1 cellular context compared by ENCODE assay signal in the genomic region with DNA sequence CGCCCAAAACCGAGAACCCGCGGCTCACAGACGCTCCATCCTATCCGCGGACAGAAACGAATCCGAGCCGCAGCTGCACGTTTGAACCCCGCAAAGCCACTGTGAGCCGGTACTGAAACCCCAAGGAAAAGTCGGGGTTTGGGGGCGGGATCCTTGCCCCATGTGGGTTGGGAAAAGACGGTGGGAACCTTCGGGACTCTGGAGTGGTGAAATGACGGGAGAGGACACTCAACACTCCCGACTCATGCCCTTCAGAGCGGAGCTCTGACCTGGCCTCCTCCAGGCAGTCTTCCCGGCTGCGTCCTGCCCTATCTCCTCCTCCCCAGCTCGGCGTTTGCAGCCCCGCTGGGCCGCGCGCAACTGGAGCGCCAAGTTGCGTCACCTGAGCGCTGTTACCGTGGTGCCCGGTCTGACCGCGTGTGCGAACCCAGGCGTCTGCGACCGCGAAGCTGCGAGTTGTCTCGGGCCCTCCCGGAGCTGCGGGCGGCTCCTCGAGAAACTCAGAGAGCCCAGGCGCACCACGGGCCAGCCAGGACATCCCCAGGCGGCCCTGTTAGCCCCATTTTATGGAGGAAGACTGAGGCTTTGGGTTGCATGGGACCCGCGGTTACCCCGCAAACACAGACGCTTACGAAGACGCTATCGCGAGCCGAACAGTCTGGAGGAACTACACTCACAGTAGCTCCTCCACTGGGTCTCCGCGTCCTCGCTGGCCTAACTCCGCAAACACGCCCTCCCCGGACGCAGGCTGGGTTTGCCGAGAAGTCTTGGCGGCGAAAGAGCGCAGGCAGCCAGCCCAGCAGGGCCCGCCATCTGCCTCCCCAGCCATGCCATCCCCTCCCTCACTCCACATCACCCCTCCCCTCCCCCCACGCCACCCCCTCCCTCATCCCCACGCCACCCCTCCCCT.
TF ChIP-seq lines count a peak whose summit lies in the region.

No MANE protein-coding gene starts in this region.

TF ChIP-seq in SK-N-SH treated with all-trans-retinoic acid at 6 μM for 48 hours, 23 proteins besides CTCF, POLR2A, EP300 and RAD21 (continued from another document):
- TF ChIP-seq, protein P1, sequence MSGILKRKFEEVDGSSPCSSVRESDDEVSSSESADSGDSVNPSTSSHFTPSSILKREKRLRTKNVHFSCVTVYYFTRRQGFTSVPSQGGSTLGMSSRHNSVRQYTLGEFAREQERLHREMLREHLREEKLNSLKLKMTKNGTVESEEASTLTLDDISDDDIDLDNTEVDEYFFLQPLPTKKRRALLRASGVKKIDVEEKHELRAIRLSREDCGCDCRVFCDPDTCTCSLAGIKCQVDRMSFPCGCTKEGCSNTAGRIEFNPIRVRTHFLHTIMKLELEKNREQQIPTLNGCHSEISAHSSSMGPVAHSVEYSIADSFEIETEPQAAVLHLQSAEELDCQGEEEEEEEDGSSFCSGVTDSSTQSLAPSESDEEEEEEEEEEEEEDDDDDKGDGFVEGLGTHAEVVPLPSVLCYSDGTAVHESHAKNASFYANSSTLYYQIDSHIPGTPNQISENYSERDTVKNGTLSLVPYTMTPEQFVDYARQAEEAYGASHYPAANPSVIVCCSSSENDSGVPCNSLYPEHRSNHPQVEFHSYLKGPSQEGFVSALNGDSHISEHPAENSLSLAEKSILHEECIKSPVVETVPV (CRISPR knock-in tag; IDR thresholded peaks at IDR 0.05), result no peak
- TF ChIP-seq ZFP3 (CRISPR knock-in tag; IDR thresholded peaks at IDR 0.05), result no peak
- no peak for TF ChIP-seq RARB (CRISPR knock-in tag; IDR thresholded peaks at IDR 0.05)
